9 cellular contexts compared by ENCODE assay signal in genomic region chr3:172061724-172062184, GRCh38. TPM values are rescaled to one million over a fixed set of nuclear protein-coding genes. Genes with fewer than 3 reads are reported as not detected.
DNase-seq lines count a peak whose midpoint lies in the region; ATAC-seq and TF ChIP-seq lines count a peak whose summit lies in the region.
"Had no signal": no experiment of that assay in that cellular context is flagged by ENCODE, and none has a peak within 500 bp of the region (broad histone marks: within the 10 kb centered on the region; RNA-seq: fewer than 3 reads in every experiment).

No MANE protein-coding gene starts in this region.

- DNase-seq in chondrocyte (ENCODE audit: low spot score) (no peak), osteoblast (ENCODE audit: insufficient read length, low spot score, missing footprints) (no peak), NCI-H1436 treated with DMSO at 0.1 percent for 48 hours (lab: John Stamatoyannopoulos, UW) (no peak), AG20443 (ENCODE audit: low spot score) (no peak), GOT3 (lab: John Stamatoyannopoulos, UW) (no peak)

- no peak for TF ChIP-seq CTCF in chondrocyte (IDR thresholded peaks at IDR 0.05)
- TF ChIP-seq CTCF in osteoblast (IDR thresholded peaks at IDR 0.05; ENCODE audit: extremely low read depth, low read depth, low read length): no peak

- H3K27ac ChIP-seq in BLaER1 treated with 17β-estradiol and CSF1 and Interleukin-3, amounts not matched to agents 10 nM and 100 nM: peak overlapping the region; percentile 12 to 83 (median 61); a peak in 21 of 22 replicates
- peak overlapping the region; percentile 63 for H3K27ac ChIP-seq in osteoblast (ENCODE audit: low read depth, low read length)

- H3K79me2 ChIP-seq in osteoblast (ENCODE audit: insufficient read depth, low read length): peaks cover 97% of the 10 kb centered on the region

- no peak overlapping the region for H3K4me3 Mint-ChIP-seq in chondrocyte (ENCODE audit: unreplicated experiment)
- H3K4me3 Mint-ChIP-seq: activated naive CD4-positive, alpha-beta T cell treated with anti-CD3 and anti-CD28 coated beads, Interleukin-2, amount 50 U/mL, for 24 hours had no signal

- no peaks in the 10 kb centered on the region for H3K27me3 ChIP-seq in BLaER1 treated with 17β-estradiol and CSF1 and Interleukin-3, amounts not matched to agents 10 nM and 100 nM
- H3K27me3 ChIP-seq in osteoblast (ENCODE audit: insufficient read depth, low read length): no peaks in the 10 kb centered on the region

- ATAC-seq in GM21367 (IDR thresholded peaks at IDR 0.05; ENCODE audit: unreplicated experiment) (peak; percentile 84), HG03558 (IDR thresholded peaks at IDR 0.05; ENCODE audit: extremely low read depth, unreplicated experiment) (peak; percentile 85)

- peaks cover 16 to 97% (median 45%) of the 10 kb centered on the region in 10 experiments for H3K4me1 ChIP-seq in BLaER1 treated with 17β-estradiol and CSF1 and Interleukin-3, amounts not matched to agents 10 nM and 100 nM
- H3K4me1 ChIP-seq in osteoblast (ENCODE audit: insufficient read depth, low read length): peaks cover 39% of the 10 kb centered on the region

- H3K9me3 ChIP-seq in BLaER1 treated with 17β-estradiol and CSF1 and Interleukin-3, amounts not matched to agents 10 nM and 100 nM (replicated peaks in 1 of 11): peaks cover 0 to 12% (median 6%) of the 10 kb centered on the region in 11 experiments; a peak in 14 of 22 replicates
- H3K9me3 ChIP-seq in osteoblast (ENCODE audit: low read depth, low read length): no peaks in the 10 kb centered on the region

- H3K4me3 ChIP-seq in BLaER1 treated with 17β-estradiol and CSF1 and Interleukin-3, amounts not matched to agents 10 nM and 100 nM: peak overlapping the region in 7 of 10 experiments; percentile 16 to 54 (median 39); a peak in 11 of 20 replicates
- H3K4me3 ChIP-seq in osteoblast (ENCODE audit: insufficient read depth, low read length): peak overlapping the region; percentile 29

- H2AFZ ChIP-seq in osteoblast (ENCODE audit: low read length): no peak overlapping the region

- peak overlapping the region in 7 of 11 experiments; percentile 16 to 75 (median 64); a peak in 15 of 22 replicates for H3K9ac ChIP-seq in BLaER1 treated with 17β-estradiol and CSF1 and Interleukin-3, amounts not matched to agents 10 nM and 100 nM

- no peaks in the 10 kb centered on the region for H3K27me3 Mint-ChIP-seq in chondrocyte (ENCODE audit: low read depth)
- H3K27me3 Mint-ChIP-seq: activated naive CD4-positive, alpha-beta T cell treated with anti-CD3 and anti-CD28 coated beads, Interleukin-2, amount 50 U/mL, for 24 hours had no signal

- H3K4me1 Mint-ChIP-seq in chondrocyte (ENCODE audit: low read depth): peaks cover 97% of the 10 kb centered on the region

- H3K27ac Mint-ChIP-seq in chondrocyte (ENCODE audit: unreplicated experiment): peak overlapping the region; percentile 72
- H3K27ac Mint-ChIP-seq: activated naive CD4-positive, alpha-beta T cell treated with anti-CD3 and anti-CD28 coated beads, Interleukin-2, amount 50 U/mL, for 24 hours had no signal

- H3K9me3 Mint-ChIP-seq in chondrocyte (ENCODE audit: low read depth): no peaks in the 10 kb centered on the region
- H3K9me3 Mint-ChIP-seq: activated naive CD4-positive, alpha-beta T cell treated with anti-CD3 and anti-CD28 coated beads, Interleukin-2, amount 50 U/mL, for 24 hours had no signal

- peak overlapping the region; percentile 64 to 95 (median 88) for H3K4me2 ChIP-seq in BLaER1 treated with 17β-estradiol and CSF1 and Interleukin-3, amounts not matched to agents 10 nM and 100 nM
- H3K4me2 ChIP-seq in osteoblast (ENCODE audit: insufficient read depth, low read length): peak overlapping the region; percentile 57

- peaks cover 5 to 69% (median 26%) of the 10 kb centered on the region in 11 experiments; a peak in 15 of 22 replicates for H4K20me1 ChIP-seq in BLaER1 treated with 17β-estradiol and CSF1 and Interleukin-3, amounts not matched to agents 10 nM and 100 nM
- peaks cover 88% of the 10 kb centered on the region for H4K20me1 ChIP-seq in osteoblast (ENCODE audit: insufficient read depth, low read length)

- peaks cover 8 to 38% (median 12%) of the 10 kb centered on the region in 11 experiments; a peak in 16 of 22 replicates for H3K36me3 ChIP-seq in BLaER1 treated with 17β-estradiol and CSF1 and Interleukin-3, amounts not matched to agents 10 nM and 100 nM
- H3K36me3 ChIP-seq in osteoblast (ENCODE audit: insufficient read depth, low read length): peaks cover 14% of the 10 kb centered on the region

- H3K36me3 Mint-ChIP-seq in chondrocyte (ENCODE audit: low read depth): peaks cover 19% of the 10 kb centered on the region

RNA-seq across cellular contexts. Expression of gene FNDC3B, which starts 22.4 kb away (rescaled TPM):
- total RNA-seq in chondrocyte (290 to 304 TPM (median 293 TPM) in 3 replicates), osteoblast (179 TPM in 2 replicates)
